ENCODE assay signal across 1 cellular context in genomic region chr7:120944826-120945562, GRCh38.
TF ChIP-seq lines count a peak whose summit lies in the region.

No MANE protein-coding gene starts in this region.

TF ChIP-seq in endothelial cell of umbilical vein, 7 proteins besides CTCF, POLR2A, EP300 and RAD21:
- TF ChIP-seq GATA2 (IDR thresholded peaks at IDR 0.05; ENCODE audit: insufficient read depth, insufficient read length, low read depth, low read length) (no peak), POLR2AphosphoS5 (IDR thresholded peaks at IDR 0.05; ENCODE audit: insufficient read depth, low read depth, low read length) (no peak), JUN (IDR thresholded peaks at IDR 0.05; ENCODE audit: borderline replicate concordance, insufficient read depth, insufficient read length, low read depth) (no peak), MAX (IDR thresholded peaks at IDR 0.05; ENCODE audit: insufficient read depth, insufficient read length) (no peak), MYC (IDR thresholded peaks at IDR 0.05; ENCODE audit: low read depth, low read length) (no peak), FOS (IDR thresholded peaks at IDR 0.05; ENCODE audit: borderline replicate concordance, insufficient read depth, low read length) (no peak), EZH2 (IDR thresholded peaks at IDR 0.05; ENCODE audit: borderline replicate concordance, low read depth, low read length, severe bottlenecking) (no peak)
